Comparison of ENCODE assay signal across 26 cellular contexts in the genomic region with DNA sequence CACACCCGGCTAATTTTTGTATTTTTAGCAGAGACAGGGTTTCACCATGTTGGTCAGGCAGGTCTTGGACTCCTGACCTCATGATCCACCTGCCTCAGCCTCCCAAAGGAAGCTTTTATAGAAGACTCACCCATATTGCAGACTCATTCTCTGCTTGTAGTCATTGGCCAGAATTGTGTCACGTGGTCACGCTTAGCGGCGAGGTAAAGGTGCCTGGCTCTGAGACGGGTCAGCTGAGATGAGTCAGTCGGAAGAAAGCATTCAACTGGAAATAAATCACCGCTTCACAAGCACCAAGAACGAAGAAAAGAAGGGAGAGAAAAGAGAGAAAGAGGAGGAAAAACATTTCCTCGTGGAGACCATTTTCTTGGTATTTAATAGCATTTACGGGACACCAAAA.
"Had no signal": no experiment of that assay in that cellular context is flagged by ENCODE, and none has a peak within 500 bp of the region (broad histone marks: within the 10 kb centered on the region; RNA-seq: fewer than 3 reads in every experiment).

No MANE protein-coding gene starts in this region.

- H3K4me1 ChIP-seq: SJCRH30 had no signal

- DNase-seq: activated CD4-positive, alpha-beta T cell treated with anti-CD3 and anti-CD28 coated beads, Interleukin-2, amount 10 ng/mL, durations not matched to agents 24 days and 14 days; activated CD4-positive, alpha-beta T cell treated with anti-CD3 and anti-CD28 coated beads, Interleukin-2, amount 50 U/mL, for 4 hours; activated CD8-positive, alpha-beta T cell treated with anti-CD3 and anti-CD28 coated beads for 36 hours; activated effector memory CD4-positive, alpha-beta T cell treated with anti-CD3 and anti-CD28 coated beads, Interleukin-2, amount 50 U/mL, for 16 hours; activated naive CD4-positive, alpha-beta T cell; activated naive CD4-positive, alpha-beta T cell treated with anti-CD3 and anti-CD28 coated beads, Interleukin-2, amount 50 U/mL, for 16 hours; activated naive CD8-positive, alpha-beta T cell treated with anti-CD3 and anti-CD28 coated beads for 36 hours; activated T-cell treated with anti-CD3 and anti-CD28 coated beads, Interleukin-2, amount 50 U/mL, for 1 hour; activated T-cell treated with anti-CD3 and anti-CD28 coated beads, Interleukin-2, amount 50 U/mL, for 72 hours; amniotic stem cell; aorta; brain microvascular endothelial cell; central memory CD4-positive, alpha-beta T cell; NCI-H1105; NCI-H1417 treated with DMSO at 0.1 percent for 48 hours; NCI-H187 treated with DMSO at 0.1 percent for 48 hours; NCI-H2081; NCI-H226; NCI-H446 treated with DMSO at 0.1 percent for 48 hours; NCI-H524; NK-92 treated with Interleukin-12 subunit alpha and Interleukin-12 subunit beta, amount 100 ng/mL, for 24 hours; PC-3; SHP77; SJCRH30 had no signal

- H3K27me3 ChIP-seq: brain microvascular endothelial cell, SJCRH30 had no signal

- H3K27ac ChIP-seq: brain microvascular endothelial cell, SJCRH30, SK-N-MC had no signal

- ATAC-seq: activated CD8-positive, alpha-beta T cell treated with anti-CD3 and anti-CD28 coated beads for 36 hours; activated T-cell treated with anti-CD3 and anti-CD28 coated beads, Interleukin-2, amount 50 U/mL, for 72 hours; activated T-helper 17 cell treated with anti-CD3 and anti-CD28 coated beads, Interleukin-2, amount 50 U/mL, for 72 hours; PC-3 had no signal

- H3K36me3 ChIP-seq: brain microvascular endothelial cell, SJCRH30 had no signal

- H3K4me3 ChIP-seq: SJCRH30, SK-N-MC had no signal

- H3K9me3 ChIP-seq: SJCRH30 had no signal
